Comparison of ENCODE assay signal across 9 cellular contexts in the genomic region with DNA sequence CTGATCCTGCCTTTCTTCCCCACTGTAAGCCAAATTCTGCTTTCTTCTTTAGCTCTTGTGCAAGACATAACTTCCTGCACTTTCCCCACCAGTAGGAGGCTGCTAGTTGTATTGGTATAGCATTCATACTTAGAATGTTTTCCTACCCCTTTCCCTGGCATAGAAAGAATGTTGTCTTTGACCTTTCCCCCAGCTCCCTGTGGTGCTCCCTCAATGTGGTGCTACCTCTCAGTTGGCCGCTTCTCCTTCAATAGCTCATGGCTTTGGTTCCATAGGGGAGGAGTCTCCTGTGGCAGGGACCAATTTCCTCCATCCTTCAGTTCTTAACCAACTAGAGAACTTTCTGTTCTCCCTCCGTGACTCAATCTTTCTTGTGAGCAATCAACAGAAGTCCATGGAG.
DNase-seq lines count a peak whose midpoint lies in the region; ATAC-seq, FAIRE-seq and TF ChIP-seq lines count a peak whose summit lies in the region.
"Had no signal": no experiment of that assay in that cellular context is flagged by ENCODE, and none has a peak within 500 bp of the region (broad histone marks: within the 10 kb centered on the region; RNA-seq: fewer than 3 reads in every experiment).

No MANE protein-coding gene starts in this region.

- intact Hi-C loops in Panc1 (cut with micrococcal nuclease; ENCODE audit: unreplicated experiment), result no loop called here
- intact Hi-C loops in left lung (cut with DNase I), result no loop called here
- intact Hi-C loops in adrenal gland (cut with DNase I), result no loop called here
- intact Hi-C loops in tibial artery (cut with DNase I; ENCODE audit: low total_unique reads), result no loop called here

- H2BK120ac ChIP-seq in H9 (ENCODE audit: low read depth, low read length, poor library complexity, severe bottlenecking), result no peak overlapping the region

- no peak overlapping the region for H4K5ac ChIP-seq in H9 (ENCODE audit: insufficient read length, low read depth, low read length)

- H3K27ac ChIP-seq in H9 (ENCODE audit: insufficient read length, low read depth, low read length), result no peak overlapping the region
- no peak overlapping the region for H3K27ac ChIP-seq in Panc1 (ENCODE audit: low read length)
- peak overlapping the region in 1 of 2 donors; percentile 25 for H3K27ac ChIP-seq in left lung
- no peak overlapping the region for H3K27ac ChIP-seq in adrenal gland
- no peak overlapping the region for H3K27ac ChIP-seq in tibial artery
- H3K27ac ChIP-seq: thoracic aorta had no signal

- no peak overlapping the region for H3K56ac ChIP-seq in H9 (ENCODE audit: insufficient read length, low read depth, low read length)

- FAIRE-seq in urothelium cell line (lab: Jason Lieb, UNC), result no peak

- no peak overlapping the region; a peak in 1 of 5 replicates for H3K4me3 Mint-ChIP-seq in H9
- H3K4me3 Mint-ChIP-seq in naive thymus-derived CD8-positive, alpha-beta T cell, result peak overlapping the region in 1 of 10 donors; percentile 59

- TF ChIP-seq CTCF in GM12872 (IDR thresholded peaks at IDR 0.05; ENCODE audit: insufficient read depth, low read depth, low read length) (peak; percentile 39; the same call in 2 of the 3 replicates), H9 (conservative IDR thresholded peaks at IDR 0.05) (no peak; the same call in 2 of the 3 replicates), Panc1 (IDR thresholded peaks at IDR 0.05) (peak; percentile 16; the same call in 1 of the 2 replicates), left lung (IDR thresholded peaks at IDR 0.05) (no peak), adrenal gland (IDR thresholded peaks at IDR 0.05) (peak in 1 of 6 experiments; percentile 18), tibial artery (IDR thresholded peaks at IDR 0.05) (no peak)

- in situ Hi-C loops in Panc1 (cut with HindIII; ENCODE audit: low pct_unique_long_range_greater_than_20kb, low sequenced_read_pairs), result no loop called here

- no peak overlapping the region for H2BK20ac ChIP-seq in H9 (ENCODE audit: low read depth, low read length, poor library complexity, severe bottlenecking)

- no peak overlapping the region for H3K23ac ChIP-seq in H9 (ENCODE audit: insufficient read length, low read depth, low read length)

- no peak overlapping the region for H2BK5ac ChIP-seq in H9 (ENCODE audit: insufficient read length, low read length)

- no peak overlapping the region for H2AFZ ChIP-seq in H9 (ENCODE audit: low read length)

- H4K20me1 ChIP-seq in H9 (ENCODE audit: control insufficient read depth, insufficient read depth, insufficient read length), result no peaks in the 10 kb centered on the region

- no peak overlapping the region for H3K14ac ChIP-seq in H9 (ENCODE audit: insufficient read depth, low read length)

- WGBS in H9 (ENCODE audit: extremely low coverage, insufficient read length, low lambda C conversion rate), result no CpG with 5 or more reads among the region's 2 CpGs
- WGBS in adrenal gland, 4 donors, result 73 to 87% (median 77%) methylated on average over 2 of the region's 2 CpGs

- CTCF ChIA-PET in Panc1 (lab: Charles Lee), result interaction anchor here (0.6 kb wide), 1 partner anchor 101 kb away, joined by 3 read pairs; no protein-coding TSS in a partner anchor

- H3K4me1 ChIP-seq in H9 (ENCODE audit: insufficient read depth, low read length) (peaks cover 5% of the 10 kb centered on the region; the same call in 1 of the 2 replicates), Panc1 (ENCODE audit: control insufficient read depth, insufficient read depth, low read length) (no peaks in the 10 kb centered on the region), left lung (peaks cover 0 to 10% of the 10 kb centered on the region in 2 donors), adrenal gland (replicated peaks in 1 of 2) (no peaks in the 10 kb centered on the region), tibial artery (no peaks in the 10 kb centered on the region)

- peaks cover 9 to 14% of the 10 kb centered on the region in 2 experiments for H3K4me1 Mint-ChIP-seq in H9
- peaks cover 20 to 72% (median 41%) of the 10 kb centered on the region in 4 donors for H3K4me1 Mint-ChIP-seq in naive thymus-derived CD8-positive, alpha-beta T cell

- H3K36me3 Mint-ChIP-seq in H9 (ENCODE audit: insufficient read depth in 1 of 3, low read depth in 3 of 3), result no peaks in the 10 kb centered on the region
- H3K36me3 Mint-ChIP-seq in naive thymus-derived CD8-positive, alpha-beta T cell, result peaks cover 0 to 11% (median 2%) of the 10 kb centered on the region in 3 donors

- no peaks in the 10 kb centered on the region for H3K79me1 ChIP-seq in H9 (ENCODE audit: insufficient read depth, low read depth, low read length, poor library complexity, severe bottlenecking)

- DNase-seq in H9, result no peak
- no peak for DNase-seq in Panc1 (ENCODE audit: low read depth, low spot score)
- no peak for DNase-seq in left lung
- no peak for DNase-seq in naive thymus-derived CD8-positive, alpha-beta T cell
- DNase-seq in adrenal gland, result no peak
- DNase-seq in urothelium cell line (ENCODE audit: low spot score), result no peak
- no peak for DNase-seq in tibial artery

- H2AK5ac ChIP-seq in H9 (ENCODE audit: insufficient read length, low read length), result no peak overlapping the region

- peak; percentile 54; the same call in 1 of the 2 replicates for ATAC-seq in Panc1
- peak; percentile 54 for ATAC-seq in left lung
- ATAC-seq in naive thymus-derived CD8-positive, alpha-beta T cell, result no peak

- no peak overlapping the region for H3T11ph ChIP-seq in H9 (ENCODE audit: low read length)

- H3K4me2 ChIP-seq in H9 (ENCODE audit: insufficient read depth, insufficient read length, low read length), result peak overlapping the region; percentile 8

- no peak overlapping the region for H3K18ac ChIP-seq in H9 (ENCODE audit: insufficient read length, low read depth, low read length)

- peak overlapping the region in 1 of 3 experiments; percentile 49; a peak in 1 of 7 replicates for H3K27ac Mint-ChIP-seq in H9
- H3K27ac Mint-ChIP-seq in naive thymus-derived CD8-positive, alpha-beta T cell, result peak overlapping the region in 4 of 10 donors; percentile 6 to 62 (median 52)

- POLR2A ChIA-PET in Panc1 (lab: Charles Lee), result no interaction called here
- POLR2A ChIA-PET in naive thymus-derived CD8-positive, alpha-beta T cell (lab: Charles Lee), result interaction anchor here (0.7 kb wide), 1 partner anchor 65 kb away, joined by 4 read pairs; no protein-coding TSS in a partner anchor

- H3K36me3 ChIP-seq in Panc1 (ENCODE audit: control insufficient read depth, insufficient read depth, low read length) (no peaks in the 10 kb centered on the region), left lung (no peaks in the 10 kb centered on the region), adrenal gland (replicated peaks in 1 of 2) (no peaks in the 10 kb centered on the region), tibial artery (no peaks in the 10 kb centered on the region)
- H3K36me3 ChIP-seq: thoracic aorta had no signal

- H3K27me3 ChIP-seq in H9 (ENCODE audit: insufficient read depth, low read length) (no peaks in the 10 kb centered on the region), Panc1 (ENCODE audit: control insufficient read depth, insufficient read depth, low read length) (no peaks in the 10 kb centered on the region), left lung (no peaks in the 10 kb centered on the region), adrenal gland (no peaks in the 10 kb centered on the region), tibial artery (no peaks in the 10 kb centered on the region)

- no peak overlapping the region for H2BK15ac ChIP-seq in H9 (ENCODE audit: low read depth, low read length)

- no peaks in the 10 kb centered on the region for H3K23me2 ChIP-seq in H9 (ENCODE audit: insufficient read length, low read depth, low read length, poor library complexity, severe bottlenecking)

- no peak for TF ChIP-seq POLR2A in adrenal gland (IDR thresholded peaks at IDR 0.05)

- H3K9ac ChIP-seq in H9 (ENCODE audit: extremely low read depth, insufficient read length, low read length), result no peak overlapping the region

- no peaks in the 10 kb centered on the region; a peak in 2 of 5 replicates for H3K9me3 Mint-ChIP-seq in H9
- H3K9me3 Mint-ChIP-seq in naive thymus-derived CD8-positive, alpha-beta T cell, result peaks cover 0 to 10% (median 0%) of the 10 kb centered on the region in 9 donors

- no peaks in the 10 kb centered on the region for H3K79me2 ChIP-seq in H9 (ENCODE audit: insufficient read depth, low read length)

- peaks cover 7% of the 10 kb centered on the region; the same call in 1 of the 2 replicates for H3K27me3 Mint-ChIP-seq in H9 (ENCODE audit: low read depth)
- H3K27me3 Mint-ChIP-seq in naive thymus-derived CD8-positive, alpha-beta T cell, result peaks cover 0 to 3% (median 0%) of the 10 kb centered on the region in 5 donors

- H3K9me3 ChIP-seq in H9 (ENCODE audit: control insufficient read depth, low read depth, low read length), result no peaks in the 10 kb centered on the region
- no peaks in the 10 kb centered on the region for H3K9me3 ChIP-seq in Panc1 (ENCODE audit: control insufficient read depth, insufficient read depth, low read depth, low read length)
- H3K9me3 ChIP-seq in left lung, result no peaks in the 10 kb centered on the region
- H3K9me3 ChIP-seq in adrenal gland (replicated peaks in 1 of 3), result no peaks in the 10 kb centered on the region
- no peaks in the 10 kb centered on the region for H3K9me3 ChIP-seq in tibial artery
- H3K9me3 ChIP-seq: thoracic aorta had no signal

- H4K8ac ChIP-seq in H9 (replicated peaks; ENCODE audit: insufficient read length, low read depth, low read length), result no peak overlapping the region

- no peak overlapping the region for H4K91ac ChIP-seq in H9 (ENCODE audit: insufficient read length, low read depth, low read length)

- H3K4ac ChIP-seq in H9 (ENCODE audit: low read depth, low read length), result no peak overlapping the region

- BruUV-seq in Panc1 (replicated peaks; lab: Mats Ljungman, UMichigan), result no TSS peak

- H2BK12ac ChIP-seq in H9 (ENCODE audit: insufficient read length, low read depth, low read length), result no peak overlapping the region

- H3K4me3 ChIP-seq in Panc1 (ENCODE audit: low read depth in 2 of 2, low read length in 2 of 2), result no peak overlapping the region
- no peak overlapping the region for H3K4me3 ChIP-seq in left lung
- no peak overlapping the region for H3K4me3 ChIP-seq in adrenal gland
- H3K4me3 ChIP-seq in tibial artery, result no peak overlapping the region
- H3K4me3 ChIP-seq: thoracic aorta had no signal

Comparison
In these comparisons a context has a peak if more than half of its experiments do, and no peak if none do; other contexts are left out.
1. CTCF ChIP-seq: peak in GM12872 (single experiment) and Panc1 (single experiment); none in H9 (single experiment), left lung (0 of 2) and tibial artery (0 of 2).
2. ATAC-seq: peak in Panc1 (single experiment) and left lung (single experiment); none in naive thymus-derived CD8-positive, alpha-beta T cell (0 of 2).